8 cellular contexts compared by ENCODE assay signal in genomic region chr18:55587341-55588000, GRCh38. TPM values are rescaled to one million over a fixed set of nuclear protein-coding genes. Genes with fewer than 3 reads are reported as not detected.
DNase-seq lines count a peak whose midpoint lies in the region; ATAC-seq and FAIRE-seq lines count a peak whose summit lies in the region.

No MANE protein-coding gene starts in this region.

- peak overlapping the region; percentile 85 to 96 (median 90) for H3K27ac ChIP-seq in BLaER1 treated with 17β-estradiol and CSF1 and Interleukin-3, amounts not matched to agents 10 nM and 100 nM
- peak overlapping the region; percentile 84; the same call in 1 of the 2 replicates for H3K27ac ChIP-seq in HUES64 (ENCODE audit: low read depth, low read length)
- H3K27ac ChIP-seq in SJSA1: peak overlapping the region; percentile 54; the same call in 1 of the 2 replicates

- H3K9me3 ChIP-seq in BLaER1 treated with 17β-estradiol and CSF1 and Interleukin-3, amounts not matched to agents 10 nM and 100 nM (replicated peaks in 1 of 11): peaks cover 0 to 6% (median 0%) of the 10 kb centered on the region in 11 experiments; a peak in 1 of 22 replicates
- H3K9me3 ChIP-seq in HUES64 (ENCODE audit: insufficient read depth, low read depth, low read length) (no peaks in the 10 kb centered on the region), SJSA1 (replicated peaks) (no peaks in the 10 kb centered on the region), endocrine pancreas (ENCODE audit: control insufficient read depth, low read length) (no peaks in the 10 kb centered on the region), mononuclear cell (ENCODE audit: low read depth, low read length) (no peaks in the 10 kb centered on the region)

- peaks cover 0 to 28% (median 7%) of the 10 kb centered on the region in 11 experiments; a peak in 6 of 22 replicates for H4K20me1 ChIP-seq in BLaER1 treated with 17β-estradiol and CSF1 and Interleukin-3, amounts not matched to agents 10 nM and 100 nM

- H3K4me3 ChIP-seq in BLaER1 treated with 17β-estradiol and CSF1 and Interleukin-3, amounts not matched to agents 10 nM and 100 nM: peak overlapping the region; percentile 61 to 86 (median 76)
- H3K4me3 ChIP-seq in HUES64 (ENCODE audit: low read length) (peak overlapping the region; percentile 75), SJSA1 (peak overlapping the region; percentile 52), endocrine pancreas (ENCODE audit: control insufficient read depth, insufficient read depth, low read length) (peak overlapping the region; percentile 80), mononuclear cell (ENCODE audit: low read length) (peak overlapping the region; percentile 45)

- WGBS in HUES64: under 1% methylated on average over 38 of the region's 44 CpGs

- H3K4me2 ChIP-seq in BLaER1 treated with 17β-estradiol and CSF1 and Interleukin-3, amounts not matched to agents 10 nM and 100 nM: peak overlapping the region in 2 of 11 experiments; percentile 93 to 96; a peak in 4 of 22 replicates

- peak overlapping the region; percentile 90 to 97 (median 95) for H3K9ac ChIP-seq in BLaER1 treated with 17β-estradiol and CSF1 and Interleukin-3, amounts not matched to agents 10 nM and 100 nM
- H3K9ac ChIP-seq in HUES64 (ENCODE audit: low read depth, low read length) (peak overlapping the region; percentile 87), endocrine pancreas (ENCODE audit: control insufficient read depth, insufficient read depth, low read length) (peak overlapping the region; percentile 13)

- peaks cover under 1 to 35% (median 15%) of the 10 kb centered on the region in 11 experiments; a peak in 13 of 22 replicates for H3K36me3 ChIP-seq in BLaER1 treated with 17β-estradiol and CSF1 and Interleukin-3, amounts not matched to agents 10 nM and 100 nM
- peaks cover 29% of the 10 kb centered on the region for H3K36me3 ChIP-seq in HUES64 (ENCODE audit: insufficient read depth, low read length)
- peaks cover 18% of the 10 kb centered on the region for H3K36me3 ChIP-seq in SJSA1
- no peaks in the 10 kb centered on the region for H3K36me3 ChIP-seq in endocrine pancreas (ENCODE audit: control insufficient read depth, insufficient read depth, low read length)

- no peak for ATAC-seq in HG03460 (IDR thresholded peaks at IDR 0.05; ENCODE audit: unreplicated experiment)

- H3K27me3 ChIP-seq in BLaER1 treated with 17β-estradiol and CSF1 and Interleukin-3, amounts not matched to agents 10 nM and 100 nM: no peaks in the 10 kb centered on the region
- H3K27me3 ChIP-seq in HUES64 (ENCODE audit: insufficient read depth, low read length): no peaks in the 10 kb centered on the region
- H3K27me3 ChIP-seq in SJSA1 (replicated peaks): no peaks in the 10 kb centered on the region
- no peaks in the 10 kb centered on the region for H3K27me3 ChIP-seq in endocrine pancreas (ENCODE audit: control insufficient read depth, insufficient read depth, low read length)
- H3K27me3 ChIP-seq in mononuclear cell (ENCODE audit: insufficient read depth, low read length): no peaks in the 10 kb centered on the region

- DNase-seq in SJSA1 (ENCODE audit: low read depth in 1 of 2, low spot score in 2 of 2): peak; percentile 42 to 55
- DNase-seq in urothelium cell line (ENCODE audit: low spot score): peak; percentile 21
- no peak for DNase-seq in epidermal melanocyte (ENCODE audit: insufficient read length, low spot score)

- FAIRE-seq in urothelium cell line (lab: Jason Lieb, UNC): no peak

- H3K4me1 ChIP-seq in BLaER1 treated with 17β-estradiol and CSF1 and Interleukin-3, amounts not matched to agents 10 nM and 100 nM: peaks cover 15 to 47% (median 37%) of the 10 kb centered on the region in 10 experiments
- H3K4me1 ChIP-seq in HUES64 (ENCODE audit: insufficient read depth, low read length): peaks cover 47% of the 10 kb centered on the region
- H3K4me1 ChIP-seq in SJSA1 (replicated peaks): peaks cover 23% of the 10 kb centered on the region
- peaks cover 16% of the 10 kb centered on the region for H3K4me1 ChIP-seq in endocrine pancreas (ENCODE audit: control insufficient read depth, insufficient read depth, low read length)
- peaks cover 25% of the 10 kb centered on the region for H3K4me1 ChIP-seq in mononuclear cell (ENCODE audit: insufficient read depth, low read length)

RNA-seq across cellular contexts. Expression of gene TCF4, which starts 0.5 kb away (rescaled TPM):
- 46.3 TPM for polyA plus RNA-seq in HUES64 (2013, experiment 1 of 2)
- 50.8 TPM for polyA plus RNA-seq in HUES64 (2013, experiment 2 of 2)
- 33.6 and 55.8 TPM in 2 replicates for total RNA-seq in SJSA1 (2014; rRNA removed; shearing (Covaris generic))
- total RNA-seq in mononuclear cell: 27.5 TPM

Comparison
In these comparisons a context has a peak if more than half of its experiments do, and no peak if none do; other contexts are left out.
1. H3K9ac ChIP-seq: peak in every context shown above with its lines; median percentile 95 in BLaER1 treated with 17β-estradiol and CSF1 and Interleukin-3, amounts not matched to agents 10 nM and 100 nM; 87 in HUES64; 13 in endocrine pancreas.